Comparison of ENCODE assay signal across 33 cellular contexts in genomic region chr5:142517840-142518239, GRCh38.
DNase-seq lines count a peak whose midpoint lies in the region; ATAC-seq, FAIRE-seq and TF ChIP-seq lines count a peak whose summit lies in the region.
"Had no signal": no experiment of that assay in that cellular context is flagged by ENCODE, and none has a peak within 500 bp of the region (broad histone marks: within the 10 kb centered on the region; RNA-seq: fewer than 3 reads in every experiment).

No MANE protein-coding gene starts in this region.

- ATAC-seq in HepG2 (no peak), right lobe of liver (no peak), SK-N-SH treated with all-trans-retinoic acid at 6 μM for 48 hours (no peak)
- ATAC-seq: A549; CD8-positive, alpha-beta T cell had no signal

- H3K36me3 ChIP-seq in HepG2 (replicated peaks in 1 of 2; ENCODE audit: control insufficient read depth in 1 of 2, insufficient read depth in 2 of 2, low read length in 2 of 2) = no peaks in the 10 kb centered on the region
- no peaks in the 10 kb centered on the region for H3K36me3 ChIP-seq in right lobe of liver
- no peaks in the 10 kb centered on the region for H3K36me3 ChIP-seq in liver (ENCODE audit: control insufficient read depth in 4 of 4, insufficient read depth in 3 of 4, low read depth in 1 of 4, low read length in 3 of 4)
- H3K36me3 ChIP-seq: BE2C; BLaER1; BLaER1 treated with 17β-estradiol and CSF1 and Interleukin-3, amounts not matched to agents 10 nM and 100 nM had no signal

- no peak for TF ChIP-seq RAD21 in HepG2 (CRISPR knock-in tag; IDR thresholded peaks at IDR 0.05)
- TF ChIP-seq RAD21 in liver (IDR thresholded peaks at IDR 0.05) = no peak

- 21% methylated on average over 1 of the region's 1 CpG for WGBS in HepG2 (ENCODE audit: low lambda C conversion rate)
- WGBS in right lobe of liver (ENCODE audit: insufficient coverage, low coverage, low lambda C conversion rate, missing lambda C conversion rate) = 47% methylated on average over 1 of the region's 1 CpG
- 73% methylated on average over 1 of the region's 1 CpG for WGBS in liver

- H3K9me3 ChIP-seq in HepG2 (ENCODE audit: low read length) = peaks cover 10% of the 10 kb centered on the region; the same call in 1 of the 2 replicates
- no peaks in the 10 kb centered on the region for H3K9me3 ChIP-seq in right lobe of liver
- H3K9me3 ChIP-seq in liver (ENCODE audit: control insufficient read depth in 4 of 4, low read length in 3 of 4) = peaks cover 0 to 1% (median 0%) of the 10 kb centered on the region in 4 donors
- H3K9me3 ChIP-seq: A549, Caco-2 had no signal

- intact Hi-C loops in HepG2 (cut with micrococcal nuclease; ENCODE audit: unreplicated experiment) = no loop called here
- intact Hi-C loops in right lobe of liver (cut with DNase I) = no loop called here

- no peaks in the 10 kb centered on the region for H3K79me2 ChIP-seq in HepG2 (ENCODE audit: insufficient read depth, low read length)

- POLR2A ChIA-PET in HepG2 (lab: Yijun Ruan, JAX) = no interaction called here

- peak; percentile 34 for FAIRE-seq in HepG2 (lab: Jason Lieb, UNC)
- FAIRE-seq: A204.1, A549, D721Med had no signal

- H3K27me3 ChIP-seq in HepG2 (ENCODE audit: control insufficient read depth in 1 of 2, insufficient read depth in 2 of 2, low read length in 2 of 2) (no peaks in the 10 kb centered on the region), right lobe of liver (no peaks in the 10 kb centered on the region), liver (ENCODE audit: control insufficient read depth in 4 of 4, insufficient read depth in 4 of 4, low read length in 3 of 4) (no peaks in the 10 kb centered on the region)
- H3K27me3 ChIP-seq: BE2C; BLaER1; BLaER1 treated with 17β-estradiol and CSF1 and Interleukin-3, amounts not matched to agents 10 nM and 100 nM had no signal

- no peak for TF ChIP-seq CTCF in HepG2 (CRISPR knock-in tag; IDR thresholded peaks at IDR 0.05)
- no peak for TF ChIP-seq CTCF in right lobe of liver (IDR thresholded peaks at IDR 0.05)
- no peak for TF ChIP-seq CTCF in liver (IDR thresholded peaks at IDR 0.05; ENCODE audit: low read depth, low read length, missing input control)

- in situ Hi-C loops in HepG2 (cut with HindIII; ENCODE audit: extremely low pct_ligation_motif_present, low pct_unique_long_range_greater_than_20kb) = no loop called here

- no peaks in the 10 kb centered on the region for H4K20me1 ChIP-seq in HepG2 (ENCODE audit: insufficient read depth, low read length)
- H4K20me1 ChIP-seq: BLaER1; BLaER1 treated with 17β-estradiol and CSF1 and Interleukin-3, amounts not matched to agents 10 nM and 100 nM had no signal

- no peak for TF ChIP-seq POLR2A in HepG2 (IDR thresholded peaks at IDR 0.05; ENCODE audit: insufficient read depth in 1 of 2, low read depth in 2 of 2, low read length in 2 of 2)
- TF ChIP-seq POLR2A in right lobe of liver (IDR thresholded peaks at IDR 0.05) = no peak

- H3K4me2 ChIP-seq in HepG2 (ENCODE audit: low read depth, low read length) = no peak overlapping the region
- H3K4me2 ChIP-seq: A549; BLaER1; BLaER1 treated with 17β-estradiol and CSF1 and Interleukin-3, amounts not matched to agents 10 nM and 100 nM had no signal

- no peak overlapping the region for H3K4me3 ChIP-seq in HepG2 (replicated peaks in 1 of 3; ENCODE audit: insufficient read depth in 1 of 3, low read depth in 2 of 3, low read length in 3 of 3)
- H3K4me3 ChIP-seq in right lobe of liver = no peak overlapping the region
- H3K4me3 ChIP-seq in liver (ENCODE audit: low read depth in 1 of 3, low read length in 3 of 3) = peak overlapping the region in 1 of 3 donors; percentile 5
- H3K4me3 ChIP-seq: A549; BLaER1; BLaER1 treated with 17β-estradiol and CSF1 and Interleukin-3, amounts not matched to agents 10 nM and 100 nM had no signal

- H3K9ac ChIP-seq in HepG2 (ENCODE audit: insufficient read depth, low read depth, low read length) = no peak overlapping the region
- H3K9ac ChIP-seq in liver (ENCODE audit: low read depth in 1 of 2, low read length in 2 of 2) = no peak overlapping the region
- H3K9ac ChIP-seq: BLaER1; BLaER1 treated with 17β-estradiol and CSF1 and Interleukin-3, amounts not matched to agents 10 nM and 100 nM had no signal

- no TSS peak for BruUV-seq in HepG2 (replicated peaks; lab: Mats Ljungman, UMichigan)

- H3K4me1 ChIP-seq in HepG2 (ENCODE audit: insufficient read depth, low read length) (peaks cover 61% of the 10 kb centered on the region), right lobe of liver (peaks cover 0 to 15% (median 7%) of the 10 kb centered on the region in 4 donors), liver (ENCODE audit: control insufficient read depth in 4 of 4, insufficient read depth in 4 of 4, low read length in 3 of 4) (peaks cover 5 to 38% (median 22%) of the 10 kb centered on the region in 4 donors)
- H3K4me1 ChIP-seq: BE2C had no signal

- DNase-seq in HepG2 (ENCODE audit: low spot score) (peak; percentile 50), right lobe of liver (no peak), fibroblast of peridontal ligament (ENCODE audit: extremely low read depth) (peak; percentile 40), NCI-H226 (no peak)
- DNase-seq: 8988T; ACHN; AML-193; BE2C; C1 segment of cervical spinal cord; Caco-2; Calu3; CD4-positive, alpha-beta memory T cell; CD4-positive, alpha-beta T cell; CD4-positive, CD25-positive, alpha-beta regulatory T cell; CD8-positive, alpha-beta memory T cell; CD8-positive, alpha-beta T cell; COR-L47; DMS 273 treated with DMSO at 0.1 percent for 48 hours; DMS153; DMS53; DMS79; DMS79 treated with DMSO at 0.1 percent for 48 hours; DND-41; EL had no signal

- CTCF ChIA-PET in HepG2 (lab: Yijun Ruan, JAX; ENCODE audit: low intra/inter-chr PET ratio, low total read pairs) = no interaction called here

- H3K27ac ChIP-seq in HepG2 (ENCODE audit: extremely low read length, insufficient read depth, low read length) = no peak overlapping the region
- H3K27ac ChIP-seq in right lobe of liver = no peak overlapping the region
- no peak overlapping the region for H3K27ac ChIP-seq in liver (ENCODE audit: low read depth in 1 of 2, low read length in 2 of 2)
- H3K27ac ChIP-seq: 22Rv1; A549; BLaER1; BLaER1 treated with 17β-estradiol and CSF1 and Interleukin-3, amounts not matched to agents 10 nM and 100 nM; C4-2B had no signal

- TF ChIP-seq EP300 in HepG2 (IDR thresholded peaks at IDR 0.05; ENCODE audit: low read depth in 2 of 2, low read length in 2 of 2) = peak in 1 of 2 experiments; percentile 9; a peak in 1 of 4 replicates
- TF ChIP-seq EP300 in HepG2 (CRISPR knock-in tag; IDR thresholded peaks at IDR 0.05; ENCODE audit: borderline replicate concordance) = no peak

- no peak overlapping the region for H2AFZ ChIP-seq in HepG2 (ENCODE audit: low read length)

TF ChIP-seq in HepG2, 621 proteins besides CTCF, POLR2A, EP300 and RAD21 (continues in another document):
- TF ChIP-seq JUN (CRISPR knock-in tag; IDR thresholded peaks at IDR 0.05) (no peak), GATAD2A (CRISPR knock-in tag; IDR thresholded peaks at IDR 0.05) (no peak), ZBTB25 (CRISPR knock-in tag; IDR thresholded peaks at IDR 0.05) (no peak), KDM5A (IDR thresholded peaks at IDR 0.05; ENCODE audit: borderline replicate concordance, low read length) (no peak), HNF4A (CRISPR knock-in tag; IDR thresholded peaks at IDR 0.05) (peak; percentile 71), MAFK (conservative IDR thresholded peaks at IDR 0.05 in 1 of 2, IDR thresholded peaks at IDR 0.05 in 1 of 2; ENCODE audit: low read length in 2 of 2) (no peak)

TF ChIP-seq in liver, 16 proteins besides CTCF, POLR2A, EP300 and RAD21 (continues in another document):
- TF ChIP-seq ATF3 (IDR thresholded peaks at IDR 0.05) = no peak
- peak; percentile 36 for TF ChIP-seq SP1 (IDR thresholded peaks at IDR 0.05)
- no peak for TF ChIP-seq YY1 (IDR thresholded peaks at IDR 0.05)
- no peak for TF ChIP-seq EGR1 (IDR thresholded peaks at IDR 0.05; ENCODE audit: low read depth in 2 of 2)
- peak; percentile 28 to 75 for TF ChIP-seq HNF4A (conservative IDR thresholded peaks at IDR 0.05)

TF ChIP-seq in SK-N-SH treated with all-trans-retinoic acid at 6 μM for 48 hours, 23 proteins besides CTCF, POLR2A, EP300 and RAD21 (continues in another document):
- TF ChIP-seq ESRRG (CRISPR knock-in tag; IDR thresholded peaks at IDR 0.05) (no peak), TCF4 (CRISPR knock-in tag; IDR thresholded peaks at IDR 0.05; ENCODE audit: borderline replicate concordance) (no peak), ISL1 (CRISPR knock-in tag; IDR thresholded peaks at IDR 0.05) (no peak), ZNF565 (CRISPR knock-in tag; conservative IDR thresholded peaks at IDR 0.05; ENCODE audit: low read depth) (no peak), CSRNP3 (CRISPR knock-in tag; IDR thresholded peaks at IDR 0.05) (no peak), ZNF70 (CRISPR knock-in tag; IDR thresholded peaks at IDR 0.05) (no peak), ZFP30 (CRISPR knock-in tag; IDR thresholded peaks at IDR 0.05) (no peak), ZC3H10 (CRISPR knock-in tag; IDR thresholded peaks at IDR 0.05) (no peak), RARB (CRISPR knock-in tag; IDR thresholded peaks at IDR 0.05) (no peak), OSR1 (CRISPR knock-in tag; IDR thresholded peaks at IDR 0.05) (no peak)
- TF ChIP-seq, protein P1, sequence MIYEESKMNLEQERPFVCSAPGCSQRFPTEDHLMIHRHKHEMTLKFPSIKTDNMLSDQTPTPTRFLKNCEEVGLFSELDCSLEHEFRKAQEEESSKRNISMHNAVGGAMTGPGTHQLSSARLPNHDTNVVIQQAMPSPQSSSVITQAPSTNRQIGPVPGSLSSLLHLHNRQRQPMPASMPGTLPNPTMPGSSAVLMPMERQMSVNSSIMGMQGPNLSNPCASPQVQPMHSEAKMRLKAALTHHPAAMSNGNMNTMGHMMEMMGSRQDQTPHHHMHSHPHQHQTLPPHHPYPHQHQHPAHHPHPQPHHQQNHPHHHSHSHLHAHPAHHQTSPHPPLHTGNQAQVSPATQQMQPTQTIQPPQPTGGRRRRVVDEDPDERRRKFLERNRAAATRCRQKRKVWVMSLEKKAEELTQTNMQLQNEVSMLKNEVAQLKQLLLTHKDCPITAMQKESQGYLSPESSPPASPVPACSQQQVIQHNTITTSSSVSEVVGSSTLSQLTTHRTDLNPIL (CRISPR knock-in tag; IDR thresholded peaks at IDR 0.05; ENCODE audit: low read depth) = no peak

Comparison
In these comparisons a context has a peak if more than half of its experiments do, and no peak if none do; other contexts are left out.
1. DNase-seq: peak in HepG2 (single experiment) and fibroblast of peridontal ligament (single experiment); none in right lobe of liver (0 of 3) and NCI-H226 (single experiment).